Comparison of ENCODE assay signal across 1 cellular context in the genomic region with DNA sequence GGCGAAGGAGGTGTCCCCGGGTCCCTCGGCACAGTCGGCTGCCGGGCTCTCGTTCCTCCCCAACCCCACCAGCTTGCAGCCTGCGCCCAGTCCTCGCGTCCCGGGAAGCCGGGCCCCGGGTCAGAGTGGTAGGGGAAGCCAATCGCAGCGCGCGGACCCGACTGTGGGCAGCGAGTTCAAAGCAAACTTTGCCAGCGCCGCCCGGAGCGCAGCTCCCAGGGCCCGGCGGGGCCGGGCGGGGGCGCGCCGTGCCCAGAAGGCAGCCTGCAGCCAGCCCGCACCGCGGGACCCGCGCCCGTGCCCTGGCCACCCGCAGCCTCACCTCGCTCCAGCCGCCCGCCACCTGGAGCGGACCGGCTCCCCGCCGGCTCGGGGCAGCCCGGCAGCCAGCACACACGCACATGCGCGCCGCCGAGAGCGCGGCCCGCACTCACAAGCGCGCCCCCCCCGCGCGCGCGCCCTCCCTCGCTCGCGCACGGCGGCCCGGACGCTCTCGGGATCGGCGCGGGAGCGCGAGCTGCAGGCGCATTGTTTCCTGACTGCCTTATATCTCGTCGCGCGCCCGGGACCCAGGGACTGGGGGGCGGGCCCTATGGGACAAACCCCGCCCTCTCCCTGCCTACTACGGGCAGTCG.
TF ChIP-seq lines count a peak whose summit lies in the region.

A gene with protein sequence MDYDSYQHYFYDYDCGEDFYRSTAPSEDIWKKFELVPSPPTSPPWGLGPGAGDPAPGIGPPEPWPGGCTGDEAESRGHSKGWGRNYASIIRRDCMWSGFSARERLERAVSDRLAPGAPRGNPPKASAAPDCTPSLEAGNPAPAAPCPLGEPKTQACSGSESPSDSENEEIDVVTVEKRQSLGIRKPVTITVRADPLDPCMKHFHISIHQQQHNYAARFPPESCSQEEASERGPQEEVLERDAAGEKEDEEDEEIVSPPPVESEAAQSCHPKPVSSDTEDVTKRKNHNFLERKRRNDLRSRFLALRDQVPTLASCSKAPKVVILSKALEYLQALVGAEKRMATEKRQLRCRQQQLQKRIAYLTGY (minus strand): TSS at position 432 of the 635 bp plus-strand sequence. CDS start 483 bp downstream, outside the sequence.

TF ChIP-seq in IMR-90, 13 proteins besides CTCF, POLR2A, EP300 and RAD21:
- TF ChIP-seq NFE2L2 (IDR thresholded peaks at IDR 0.05; ENCODE audit: low read depth, low read length): no peak
- TF ChIP-seq BHLHE40 (IDR thresholded peaks at IDR 0.05; ENCODE audit: low read depth, low read length): peak; percentile 41; the same call in 1 of the 2 replicates
- peak; percentile 43; the same call in 1 of the 2 replicates for TF ChIP-seq MAZ (IDR thresholded peaks at IDR 0.05; ENCODE audit: borderline replicate concordance, low read depth, low read length)
